In genomic region chr5:132421442-132421841, GRCh38 we compare ENCODE assay signal across 11 cellular contexts. TPM values are rescaled to one million over a fixed set of nuclear protein-coding genes. Genes with fewer than 3 reads are reported as not detected.
DNase-seq lines count a peak whose midpoint lies in the region; ATAC-seq lines count a peak whose summit lies in the region.
"Had no signal": no experiment of that assay in that cellular context is flagged by ENCODE, and none has a peak within 500 bp of the region (broad histone marks: within the 10 kb centered on the region; RNA-seq: fewer than 3 reads in every experiment).

No MANE protein-coding gene starts in this region.

- peaks cover 51% of the 10 kb centered on the region for H3K36me3 Mint-ChIP-seq in activated naive CD8-positive, alpha-beta T cell treated with anti-CD3 and anti-CD28 coated beads, Interleukin-2, amount 10 ng/mL, durations not matched to agents 7 days and 5 days
- H3K36me3 Mint-ChIP-seq in naive B cell: peaks cover 0 to 19% of the 10 kb centered on the region in 2 donors

- peak overlapping the region; percentile 76 for H3K4me3 Mint-ChIP-seq in activated naive CD8-positive, alpha-beta T cell treated with anti-CD3 and anti-CD28 coated beads, Interleukin-2, amount 10 ng/mL, durations not matched to agents 7 days and 5 days
- H3K4me3 Mint-ChIP-seq in naive B cell: peak overlapping the region; percentile 60 to 92 (median 80)

- H3K4me3 ChIP-seq in right cardiac atrium (ENCODE audit: low read length): no peak overlapping the region

- intact Hi-C loops in right cardiac atrium (cut with DNase I): loop anchor here in 2 of 4 donors (10.0 kb wide), 2 partner anchors 53 to 63 kb away; no protein-coding TSS in a partner anchor
- intact Hi-C loops in cardiac septum (cut with DNase I): loop anchor here (2.0 to 5.0 kb wide), 2 partner anchors 34 to 69 kb away; partner anchors contain the start of gene IRF1

- H3K27ac Mint-ChIP-seq in activated naive CD8-positive, alpha-beta T cell treated with anti-CD3 and anti-CD28 coated beads, Interleukin-2, amount 10 ng/mL, durations not matched to agents 7 days and 5 days: peak overlapping the region; percentile 94
- peak overlapping the region; percentile 93 to 98 (median 98) for H3K27ac Mint-ChIP-seq in naive B cell

- H3K9me3 Mint-ChIP-seq in activated naive CD8-positive, alpha-beta T cell treated with anti-CD3 and anti-CD28 coated beads, Interleukin-2, amount 10 ng/mL, durations not matched to agents 7 days and 5 days: no peaks in the 10 kb centered on the region
- H3K9me3 Mint-ChIP-seq in naive B cell: no peaks in the 10 kb centered on the region

- H3K9me3 ChIP-seq in right cardiac atrium (ENCODE audit: control insufficient read depth, low read length): no peaks in the 10 kb centered on the region

- peaks cover 85% of the 10 kb centered on the region for H3K4me1 Mint-ChIP-seq in activated naive CD8-positive, alpha-beta T cell treated with anti-CD3 and anti-CD28 coated beads, Interleukin-2, amount 10 ng/mL, durations not matched to agents 7 days and 5 days
- peaks cover 87 to 99% (median 96%) of the 10 kb centered on the region in 3 donors for H3K4me1 Mint-ChIP-seq in naive B cell

- H3K27me3 ChIP-seq in right cardiac atrium (ENCODE audit: control insufficient read depth, insufficient read depth): no peaks in the 10 kb centered on the region

- peaks cover 50% of the 10 kb centered on the region for H3K4me1 ChIP-seq in right cardiac atrium (ENCODE audit: control insufficient read depth, insufficient read depth, low read length)

- POLR2A ChIA-PET in activated naive CD8-positive, alpha-beta T cell treated with anti-CD3 and anti-CD28 coated beads, Interleukin-2, amount 10 ng/mL, durations not matched to agents 7 days and 5 days (lab: Charles Lee): interaction anchor here (1.5 to 7.1 kb wide), 3 partner anchors 10 to 75 kb away, joined by 18 to 211 read pairs (median 23); partner anchors contain the start of gene IRF1

- ATAC-seq in right cardiac atrium (no peak), naive B cell (ENCODE audit: low read depth in 2 of 2) (no peak), HG02981 (IDR thresholded peaks at IDR 0.05; ENCODE audit: unreplicated experiment) (no peak), esophagus mucosa (no peak), GM18870 (IDR thresholded peaks at IDR 0.05; ENCODE audit: unreplicated experiment) (no peak), HG03442 (IDR thresholded peaks at IDR 0.05; ENCODE audit: unreplicated experiment) (no peak)
- ATAC-seq in activated naive CD8-positive, alpha-beta T cell treated with anti-CD3 and anti-CD28 coated beads, Interleukin-2, amount 10 ng/mL, durations not matched to agents 7 days and 5 days (ENCODE audit: low read depth): no peak
- ATAC-seq: activated CD4-positive, CD25-positive, alpha-beta regulatory T cell treated with anti-CD3 and anti-CD28 coated beads, Interleukin-2, amount 50 U/mL, for 24 hours; left colon had no signal

- DNase-seq in right cardiac atrium (no peak), cardiac septum (ENCODE audit: low spot score) (no peak), naive B cell (no peak)
- no peak for DNase-seq in activated naive CD8-positive, alpha-beta T cell treated with anti-CD3 and anti-CD28 coated beads, Interleukin-2, amount 10 ng/mL, durations not matched to agents 7 days and 5 days
- DNase-seq: left colon, NCI-H1417 treated with DMSO at 0.1 percent for 48 hours had no signal

- peak overlapping the region; percentile 40 for H3K27ac ChIP-seq in right cardiac atrium (ENCODE audit: low read length)

- no peaks in the 10 kb centered on the region for H3K27me3 Mint-ChIP-seq in activated naive CD8-positive, alpha-beta T cell treated with anti-CD3 and anti-CD28 coated beads, Interleukin-2, amount 10 ng/mL, durations not matched to agents 7 days and 5 days
- H3K27me3 Mint-ChIP-seq in naive B cell: no peaks in the 10 kb centered on the region

RNA-seq across cellular contexts. Expression of gene SLC22A5, which starts 51.9 kb away (rescaled TPM):
- total RNA-seq in right cardiac atrium (10 to 100 TPM in 3 of 4 donors, 1 to 10 TPM in 1; 9.3 to 17.5 (median 14.4) TPM), cardiac septum (9.2 TPM), esophagus mucosa (2.7 TPM)
- polyA plus RNA-seq in right cardiac atrium (5.7 TPM), naive B cell (ENCODE audit: low read depth in 6 of 6) (1 to 10 TPM; 1.5 to 3.1 (median 1.9) TPM)
- total RNA-seq in activated naive CD8-positive, alpha-beta T cell treated with anti-CD3 and anti-CD28 coated beads, Interleukin-2, amount 10 ng/mL, durations not matched to agents 7 days and 5 days: 1 to 10 TPM; 5.1 to 6.0 TPM
